ENCODE assay signal across 11 cellular contexts in genomic region chr22:37462983-37463382, GRCh38. TPM values are rescaled to one million over a fixed set of nuclear protein-coding genes. Genes with fewer than 3 reads are reported as not detected.
DNase-seq lines count a peak whose midpoint lies in the region; ATAC-seq and TF ChIP-seq lines count a peak whose summit lies in the region.
"Had no signal": no experiment of that assay in that cellular context is flagged by ENCODE, and none has a peak within 500 bp of the region (broad histone marks: within the 10 kb centered on the region; RNA-seq: fewer than 3 reads in every experiment).

No MANE protein-coding gene starts in this region.

- intact Hi-C loops in left lung (cut with DNase I) = no loop called here

- no peak overlapping the region for H3K27ac ChIP-seq in left lung

- no peaks in the 10 kb centered on the region for H3K4me1 ChIP-seq in left lung

- no peak for TF ChIP-seq CTCF in astrocyte of the spinal cord (IDR thresholded peaks at IDR 0.05; ENCODE audit: low read depth, low read length)
- TF ChIP-seq CTCF in left lung (IDR thresholded peaks at IDR 0.05) = no peak

- peaks cover 0 to 24% of the 10 kb centered on the region in 2 donors for H3K27me3 ChIP-seq in left lung

- no peak overlapping the region for H3K4me3 ChIP-seq in astrocyte of the spinal cord (ENCODE audit: low read depth, low read length)
- no peak overlapping the region for H3K4me3 ChIP-seq in left lung
- H3K4me3 ChIP-seq: MG63 had no signal

- H3K9me3 ChIP-seq in left lung = no peaks in the 10 kb centered on the region
- H3K9me3 ChIP-seq: MG63 had no signal

- peaks cover 0 to 18% of the 10 kb centered on the region in 2 donors for H3K36me3 ChIP-seq in left lung
- H3K36me3 ChIP-seq: MG63 had no signal

- DNase-seq in EH (ENCODE audit: low read depth) (peak; percentile 63), Kasumi-1 (lab: John Stamatoyannopoulos, UW) (peak; percentile 50 to 67), astrocyte of the spinal cord (ENCODE audit: low read depth, low spot score) (peak; percentile 40), left lung (no peak), GM19238 (ENCODE audit: insufficient read length, low spot score) (no peak), hepatic stellate cell (ENCODE audit: low spot score) (no peak)
- no peak for DNase-seq in activated CD8-positive, alpha-beta memory T cell treated with anti-CD3 and anti-CD28 coated beads for 24 hours
- DNase-seq: activated CD4-positive, alpha-beta T cell treated with anti-CD3 and anti-CD28 coated beads for 1 hour; amniotic stem cell; MG63 had no signal

- ATAC-seq in left lung = peak; percentile 72
- no peak for ATAC-seq in GM21529 (IDR thresholded peaks at IDR 0.05; ENCODE audit: unreplicated experiment)

- in situ Hi-C loops in astrocyte of the spinal cord (cut with HindIII; ENCODE audit: low sequenced_read_pairs) = no loop called here

RNA-seq across cellular contexts. Expression of gene MFNG, which starts 23.2 kb away (rescaled TPM):
- 10 to 100 TPM; 24.4 to 46.4 TPM for total RNA-seq in left lung

RNA-seq across cellular contexts. Expression of gene ELFN2, which starts 35.7 kb away (rescaled TPM):
- 1 to 10 TPM; 4.2 to 4.9 TPM for total RNA-seq in left lung

RNA-seq across cellular contexts. Expression of gene CARD10, which starts 56.2 kb away (rescaled TPM):
- 10 to 100 TPM; 10.3 to 13.6 TPM for total RNA-seq in left lung

Comparison
In these comparisons a context has a peak if more than half of its experiments do, and no peak if none do; other contexts are left out.
1. DNase-seq: peak in EH (single experiment), Kasumi-1 (2 of 2) and astrocyte of the spinal cord (single experiment); none in left lung (0 of 2), GM19238 (single experiment), hepatic stellate cell (single experiment) and activated CD8-positive, alpha-beta memory T cell treated with anti-CD3 and anti-CD28 coated beads for 24 hours (single experiment).